In the genomic region with DNA sequence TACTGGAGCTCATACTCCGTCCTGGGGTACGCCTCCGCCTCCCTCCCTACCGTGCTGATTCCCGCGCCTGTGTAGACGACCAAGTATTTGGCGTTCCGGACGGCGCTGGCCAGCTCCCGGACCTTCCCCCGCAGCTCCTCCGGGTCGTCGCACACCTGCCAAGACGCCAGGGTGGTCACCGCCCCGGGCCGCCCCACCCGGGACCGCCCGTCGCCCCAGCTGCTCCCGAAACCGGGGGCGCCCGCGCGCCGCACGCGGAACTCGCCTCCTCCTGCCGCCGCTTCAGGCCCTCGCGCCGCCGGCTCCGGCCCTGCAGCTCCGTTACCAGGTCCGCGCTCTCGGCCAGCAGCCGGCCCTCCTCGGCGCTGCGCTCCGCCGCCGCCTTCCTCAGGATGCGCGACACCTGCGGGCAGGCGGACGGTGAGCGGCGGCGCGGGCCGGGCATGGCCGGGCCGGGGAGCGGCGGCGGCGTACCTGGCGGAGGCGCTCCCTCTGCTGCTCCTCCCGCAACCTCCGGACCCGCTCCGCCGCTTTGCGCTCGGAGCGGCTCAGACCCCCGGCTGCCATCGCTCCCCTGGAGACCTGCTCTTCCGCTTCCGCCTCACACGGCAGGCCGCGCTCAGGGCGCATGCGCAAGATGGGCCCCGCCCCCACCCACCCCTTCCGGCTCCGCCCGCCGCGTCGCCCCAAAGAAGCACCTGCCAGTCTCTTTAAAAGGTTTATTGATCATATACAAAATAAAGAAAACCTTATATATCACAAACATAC, we compare ENCODE assay signal across 8 cellular contexts. TPM values are rescaled to one million over a fixed set of nuclear protein-coding genes. Genes with fewer than 3 reads are reported as not detected.
DNase-seq lines count a peak whose midpoint lies in the region; ATAC-seq and TF ChIP-seq lines count a peak whose summit lies in the region.

A gene with protein sequence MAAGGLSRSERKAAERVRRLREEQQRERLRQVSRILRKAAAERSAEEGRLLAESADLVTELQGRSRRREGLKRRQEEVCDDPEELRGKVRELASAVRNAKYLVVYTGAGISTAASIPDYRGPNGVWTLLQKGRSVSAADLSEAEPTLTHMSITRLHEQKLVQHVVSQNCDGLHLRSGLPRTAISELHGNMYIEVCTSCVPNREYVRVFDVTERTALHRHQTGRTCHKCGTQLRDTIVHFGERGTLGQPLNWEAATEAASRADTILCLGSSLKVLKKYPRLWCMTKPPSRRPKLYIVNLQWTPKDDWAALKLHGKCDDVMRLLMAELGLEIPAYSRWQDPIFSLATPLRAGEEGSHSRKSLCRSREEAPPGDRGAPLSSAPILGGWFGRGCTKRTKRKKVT (minus strand): TSS at position 612 of the 768 bp plus-strand sequence. CDS start 45 bp downstream, at position 567.

- H3K4me1 ChIP-seq in lower lobe of right lung: peaks cover 48% of the 10 kb centered on the region

- no peaks in the 10 kb centered on the region for H3K27me3 Mint-ChIP-seq in activated CD8-positive, alpha-beta T cell treated with anti-CD3 and anti-CD28 coated beads for 36 hours

- TF ChIP-seq CTCF in activated CD8-positive, alpha-beta T cell treated with anti-CD3 and anti-CD28 coated beads for 36 hours (IDR thresholded peaks at IDR 0.05): no peak
- TF ChIP-seq CTCF in lower lobe of right lung (IDR thresholded peaks at IDR 0.05): no peak

- intact Hi-C loops in activated CD8-positive, alpha-beta T cell treated with anti-CD3 and anti-CD28 coated beads for 36 hours (cut with micrococcal nuclease): no loop called here
- intact Hi-C loops in lower lobe of right lung (cut with DNase I): no loop called here

- no peaks in the 10 kb centered on the region for H3K27me3 ChIP-seq in lower lobe of right lung (ENCODE audit: low read depth)

- peaks cover 24% of the 10 kb centered on the region for H3K36me3 Mint-ChIP-seq in activated CD8-positive, alpha-beta T cell treated with anti-CD3 and anti-CD28 coated beads for 36 hours (ENCODE audit: low read depth)

- peak within 1 kb of the TSS; percentile 78 for H3K27ac Mint-ChIP-seq in activated CD8-positive, alpha-beta T cell treated with anti-CD3 and anti-CD28 coated beads for 36 hours

- peaks cover 73% of the 10 kb centered on the region for H3K36me3 ChIP-seq in lower lobe of right lung

- no peaks in the 10 kb centered on the region for H3K9me3 ChIP-seq in lower lobe of right lung

- H3K4me3 Mint-ChIP-seq in activated CD8-positive, alpha-beta T cell treated with anti-CD3 and anti-CD28 coated beads for 36 hours: peak within 1 kb of the TSS; percentile 83

- POLR2A ChIA-PET in activated CD8-positive, alpha-beta T cell treated with anti-CD3 and anti-CD28 coated beads for 36 hours (lab: Charles Lee): interaction anchor here (0.7 to 2.2 kb wide), 10 partner anchors 9 to 283 kb away, joined by 3 to 16 read pairs (median 3); a partner anchor contains a TSS

- H3K4me3 ChIP-seq in lower lobe of right lung: peak within 1 kb of the TSS; percentile 93

- DNase-seq in AG08396 (ENCODE audit: low spot score) (peak; percentile 98), NCI-H82 treated with DMSO at 0.1 percent for 48 hours (lab: John Stamatoyannopoulos, UW; ENCODE audit: unreplicated experiment) (peak; percentile 34), ecto neural progenitor cell (ENCODE audit: low spot score) (peak; percentile 96), lower lobe of right lung (peak; percentile 82)
- peak; percentile 78 for DNase-seq in activated CD8-positive, alpha-beta T cell treated with anti-CD3 and anti-CD28 coated beads for 36 hours
- peak; percentile 59 to 74 (median 60) for DNase-seq in stimulated activated CD4-positive, alpha-beta T cell treated with anti-CD3 and anti-CD28 coated beads, TNF-alpha, amount 100 ng/mL, for 24 hours (ENCODE audit: low read depth in 3 of 3)

- peak within 1 kb of the TSS; percentile 82 for H3K27ac ChIP-seq in lower lobe of right lung

- peaks cover 20% of the 10 kb centered on the region for H3K4me1 Mint-ChIP-seq in activated CD8-positive, alpha-beta T cell treated with anti-CD3 and anti-CD28 coated beads for 36 hours (ENCODE audit: low read depth)

- no peaks in the 10 kb centered on the region for H3K9me3 Mint-ChIP-seq in activated CD8-positive, alpha-beta T cell treated with anti-CD3 and anti-CD28 coated beads for 36 hours

- CTCF ChIA-PET in activated CD8-positive, alpha-beta T cell treated with anti-CD3 and anti-CD28 coated beads for 36 hours (lab: Charles Lee): interaction anchor here (0.7 to 1.8 kb wide), 8 partner anchors 9 to 284 kb away, joined by 3 to 5 read pairs (median 4); a partner anchor contains a TSS

- ATAC-seq in GM19035 (IDR thresholded peaks at IDR 0.05; ENCODE audit: unreplicated experiment): peak; percentile 74
- ATAC-seq in HG03520 (IDR thresholded peaks at IDR 0.05; ENCODE audit: unreplicated experiment): peak; percentile 63
- ATAC-seq in activated CD8-positive, alpha-beta T cell treated with anti-CD3 and anti-CD28 coated beads for 36 hours: peak; percentile 92
- peak; percentile 82 to 87 for ATAC-seq in lower lobe of right lung

RNA-seq across cellular contexts. Expression of the gene that starts here (rescaled TPM):
- total RNA-seq in activated CD8-positive, alpha-beta T cell treated with anti-CD3 and anti-CD28 coated beads for 36 hours: 10 to 100 TPM; 28.1 to 32.0 TPM
- 32.8 TPM for total RNA-seq in lower lobe of right lung

Comparison
In these comparisons a context has a peak if more than half of its experiments do, and no peak if none do; other contexts are left out.
1. Peak in every context shown above with its lines: DNase-seq, ATAC-seq, H3K4me3 ChIP-seq and H3K27ac ChIP-seq.
2. DNase-seq: peak in every context shown above with its lines; median percentile 98 in AG08396; 96 in ecto neural progenitor cell; 82 in lower lobe of right lung; 78 in activated CD8-positive, alpha-beta T cell treated with anti-CD3 and anti-CD28 coated beads for 36 hours; 60 in stimulated activated CD4-positive, alpha-beta T cell treated with anti-CD3 and anti-CD28 coated beads, TNF-alpha, amount 100 ng/mL, for 24 hours; 34 in NCI-H82 treated with DMSO at 0.1 percent for 48 hours.